In the genomic region with DNA sequence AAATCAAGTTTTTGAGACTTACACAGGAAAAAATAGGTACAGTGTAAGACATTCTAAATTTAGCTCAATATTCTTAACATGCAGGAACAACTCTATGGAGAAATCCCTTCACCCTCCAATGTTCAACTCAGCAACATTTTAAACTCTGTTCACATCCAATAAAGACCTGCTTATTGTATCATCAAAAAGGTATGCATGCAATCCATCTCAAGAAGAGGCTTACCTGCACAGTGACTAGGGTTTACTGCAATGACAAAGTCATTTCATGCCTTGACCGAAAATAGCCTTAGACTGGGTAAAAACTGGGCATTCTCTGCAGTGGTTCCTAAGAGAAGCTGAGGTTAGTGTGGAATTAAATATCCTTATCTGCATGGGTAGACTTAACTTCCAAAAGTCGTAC, we compare ENCODE assay signal across 23 cellular contexts.
"Had no signal": no experiment of that assay in that cellular context is flagged by ENCODE, and none has a peak within 500 bp of the region (broad histone marks: within the 10 kb centered on the region; RNA-seq: fewer than 3 reads in every experiment).

No MANE protein-coding gene starts in this region.

- H3K9ac ChIP-seq: neural progenitor cell had no signal

- H2AFZ ChIP-seq: neural progenitor cell had no signal

- H3K9me3 ChIP-seq: heart left ventricle, left ventricle myocardium inferior, lower lobe of right lung, ovary, thoracic aorta, transverse colon, vagina had no signal

- DNase-seq: cortex of kidney; dorsolateral prefrontal cortex; effector CD8-positive, alpha-beta T cell; heart left ventricle; hippocampal formation; left ventricle myocardium inferior; lower lobe of right lung; mesenchymal stem cell; midbrain; nucleus accumbens; ovary; right cardiac atrium; stimulated activated CD4-positive, alpha-beta T cell treated with anti-CD3 and anti-CD28 coated beads, Interleukin-15, amount 100 ng/mL, for 24 hours; stimulated activated CD4-positive, alpha-beta T cell treated with anti-CD3 and anti-CD28 coated beads, Interleukin-1b, Interleukin-23, amount 100 ng/mL, for 48 hours; stimulated activated CD4-positive, alpha-beta T cell treated with anti-CD3 and anti-CD28 coated beads, Interleukin-4, amount 100 ng/mL, for 24 hours; transverse colon had no signal

- H3K4me3 ChIP-seq: dorsolateral prefrontal cortex, heart left ventricle, left ventricle myocardium inferior, lower lobe of right lung, neural progenitor cell, ovary, thoracic aorta, transverse colon, vagina had no signal

- H3K4me2 ChIP-seq: neural progenitor cell had no signal

- ATAC-seq: esophagus mucosa; heart left ventricle; natural killer cell treated with Interleukin-12 subunit alpha and Interleukin-12 subunit beta and Interleukin-15 and Interleukin-18, amount 100 ng/mL, for 72 hours; right cardiac atrium; stimulated activated memory B cell treated with anti-CD40 and anti-IgM and Interleukin-4, amounts not matched to agents 10 μg/mL and 1 μg/mL and 100 μg/mL, for 72 hours had no signal

- FAIRE-seq: frontal cortex had no signal

- H3K36me3 ChIP-seq: heart left ventricle, left ventricle myocardium inferior, lower lobe of right lung, neural progenitor cell, ovary, thoracic aorta, transverse colon, vagina had no signal

- H3K27ac ChIP-seq: dorsolateral prefrontal cortex, heart left ventricle, left ventricle myocardium inferior, neural progenitor cell, ovary, thoracic aorta, transverse colon, vagina had no signal

- H3K27me3 ChIP-seq: dorsolateral prefrontal cortex, heart left ventricle, neural progenitor cell, ovary, transverse colon, vagina had no signal
